20 cellular contexts compared by ENCODE assay signal in genomic region chr11:18704698-18705097, GRCh38. TPM values are rescaled to one million over a fixed set of nuclear protein-coding genes. Genes with fewer than 3 reads are reported as not detected.
DNase-seq lines count a peak whose midpoint lies in the region; ATAC-seq and TF ChIP-seq lines count a peak whose summit lies in the region.
"Had no signal": no experiment of that assay in that cellular context is flagged by ENCODE, and none has a peak within 500 bp of the region (broad histone marks: within the 10 kb centered on the region; RNA-seq: fewer than 3 reads in every experiment).

No MANE protein-coding gene starts in this region.

- H3K9me3 ChIP-seq in neural progenitor cell (ENCODE audit: low read depth) = no peaks in the 10 kb centered on the region
- H3K9me3 ChIP-seq: prostate gland had no signal

- H4K20me1 ChIP-seq in neural progenitor cell (ENCODE audit: low read depth) = no peaks in the 10 kb centered on the region

- H3K9me3 Mint-ChIP-seq in neural progenitor cell = no peaks in the 10 kb centered on the region
- H3K9me3 Mint-ChIP-seq: activated naive CD8-positive, alpha-beta T cell treated with anti-CD3 and anti-CD28 coated beads, Interleukin-2, amount 10 ng/mL, durations not matched to agents 7 days and 5 days; central memory CD8-positive, alpha-beta T cell had no signal

- H2AFZ ChIP-seq in neural progenitor cell (replicated peaks) = no peak overlapping the region

- no peak overlapping the region for H3K4me2 ChIP-seq in neural progenitor cell

- no peaks in the 10 kb centered on the region for H3K4me1 ChIP-seq in neural progenitor cell

- no peaks in the 10 kb centered on the region for H3K36me3 ChIP-seq in neural progenitor cell
- H3K36me3 ChIP-seq: prostate gland had no signal

- no peak overlapping the region for H3K9ac ChIP-seq in neural progenitor cell

- H3K79me2 ChIP-seq in neural progenitor cell (ENCODE audit: low read depth) = no peaks in the 10 kb centered on the region

- ATAC-seq in Right ventricle myocardium inferior = peak; percentile 66
- ATAC-seq in HG03342 (IDR thresholded peaks at IDR 0.05; ENCODE audit: unreplicated experiment) = no peak
- ATAC-seq: activated CD4-positive, CD25-positive, alpha-beta regulatory T cell treated with anti-CD3 and anti-CD28 coated beads, Interleukin-2, amount 50 U/mL, for 24 hours had no signal

- no peak overlapping the region for H3K4me3 Mint-ChIP-seq in neural progenitor cell

- H3K27me3 Mint-ChIP-seq in neural progenitor cell (ENCODE audit: insufficient read depth, low read depth) = peaks cover 9% of the 10 kb centered on the region

- H3K36me3 Mint-ChIP-seq in neural progenitor cell = no peaks in the 10 kb centered on the region

- TF ChIP-seq CTCF in neural progenitor cell (IDR thresholded peaks at IDR 0.05) = no peak

- H3K27ac Mint-ChIP-seq in neural progenitor cell = peak overlapping the region; percentile 44
- H3K27ac Mint-ChIP-seq: activated naive CD8-positive, alpha-beta T cell treated with anti-CD3 and anti-CD28 coated beads, Interleukin-2, amount 10 ng/mL, durations not matched to agents 7 days and 5 days had no signal

- no peak overlapping the region for H3K27ac ChIP-seq in neural progenitor cell
- H3K27ac ChIP-seq: C4-2B, HL-60, prostate gland had no signal

- DNase-seq in DMS53 (lab: John Stamatoyannopoulos, UW) (peak; percentile 71), DMS53 treated with DMSO at 0.1 percent for 48 hours (lab: John Stamatoyannopoulos, UW; ENCODE audit: unreplicated experiment) (no peak), NCI-H2196 treated with DMSO at 0.1 percent for 48 hours (lab: John Stamatoyannopoulos, UW; ENCODE audit: unreplicated experiment) (peak; percentile 38), Right ventricle myocardium inferior (ENCODE audit: missing footprints) (no peak), neural progenitor cell (ENCODE audit: low spot score) (no peak), DMS114 treated with DMSO at 0.1 percent for 48 hours (lab: John Stamatoyannopoulos, UW; ENCODE audit: unreplicated experiment) (no peak), NCI-H1694 treated with DMSO at 0.1 percent for 48 hours (lab: John Stamatoyannopoulos, UW) (no peak)
- DNase-seq: 8988T; activated naive CD8-positive, alpha-beta T cell treated with anti-CD3 and anti-CD28 coated beads, Interleukin-2, amount 10 ng/mL, durations not matched to agents 7 days and 5 days; GDM1; NCI-H146; NCI-H526; SW 1271 had no signal

- H3K27me3 ChIP-seq in neural progenitor cell = peaks cover 55% of the 10 kb centered on the region

- peaks cover 13% of the 10 kb centered on the region for H3K4me1 Mint-ChIP-seq in neural progenitor cell

- intact Hi-C loops in Right ventricle myocardium inferior (cut with DNase I) = loop anchor here (10.0 kb wide), 1 partner anchor 310 kb away; the partner anchor contains the start of gene LDHA

- no peaks in the 10 kb centered on the region for H3F3A ChIP-seq in neural progenitor cell (ENCODE audit: low read depth)

- no peak overlapping the region for H3K4me3 ChIP-seq in neural progenitor cell

RNA-seq across cellular contexts. Expression of gene TMEM86A, which starts 6.1 kb away (rescaled TPM):
- total RNA-seq in Right ventricle myocardium inferior (4.6 TPM), neural progenitor cell (ENCODE audit: low replicate concordance) (0.87 TPM in 1 of 2 replicates, not detected in the other)

RNA-seq across cellular contexts. Expression of gene IGSF22, which starts 21.3 kb away (rescaled TPM):
- total RNA-seq in Right ventricle myocardium inferior (1.4 TPM), neural progenitor cell (ENCODE audit: low replicate concordance) (0.41 TPM in 1 of 2 replicates, not detected in the other)
- total RNA-seq: frontal cortex had no signal

Comparison
In these comparisons a context has a peak if more than half of its experiments do, and no peak if none do; other contexts are left out.
1. DNase-seq: peak in DMS53 (single experiment) and NCI-H2196 treated with DMSO at 0.1 percent for 48 hours (single experiment); none in DMS53 treated with DMSO at 0.1 percent for 48 hours (single experiment), Right ventricle myocardium inferior (single experiment), neural progenitor cell (single experiment), DMS114 treated with DMSO at 0.1 percent for 48 hours (single experiment) and NCI-H1694 treated with DMSO at 0.1 percent for 48 hours (single experiment).